In genomic region chr1:93616996-93617669, GRCh38 we compare ENCODE assay signal across 8 cellular contexts.
DNase-seq lines count a peak whose midpoint lies in the region; ATAC-seq lines count a peak whose summit lies in the region.

No MANE protein-coding gene starts in this region.

- no peak overlapping the region for H3K14ac ChIP-seq in mesenchymal stem cell (ENCODE audit: low read length in 2 of 2)

- peaks cover 42% of the 10 kb centered on the region for H3K4me1 ChIP-seq in mesenchymal stem cell (ENCODE audit: control insufficient read depth, insufficient read depth, low read depth, low read length)

- H3K9ac ChIP-seq in mesenchymal stem cell (ENCODE audit: low read length), result peak overlapping the region; percentile 80

- no peak overlapping the region for H3K4me3 ChIP-seq in mesenchymal stem cell (ENCODE audit: insufficient read depth in 1 of 2, low read depth in 1 of 2, low read length in 2 of 2)

- no peaks in the 10 kb centered on the region for H3K36me3 Mint-ChIP-seq in activated T-cell treated with anti-CD3 and anti-CD28 coated beads, Interleukin-2, amount 50 U/mL, for 72 hours (ENCODE audit: insufficient read depth in 2 of 2)

- H3K36me3 ChIP-seq in mesenchymal stem cell (ENCODE audit: control insufficient read depth in 1 of 2, insufficient read depth in 2 of 2, low read depth in 1 of 2, low read length in 2 of 2), result peaks cover 12 to 22% of the 10 kb centered on the region in 2 experiments

- peak overlapping the region; percentile 70 for H2AK5ac ChIP-seq in mesenchymal stem cell (ENCODE audit: low read length, severe bottlenecking)

- H2BK120ac ChIP-seq in mesenchymal stem cell (ENCODE audit: low read depth, low read length), result no peak overlapping the region

- H3K4me1 Mint-ChIP-seq in activated T-cell treated with anti-CD3 and anti-CD28 coated beads, Interleukin-2, amount 50 U/mL, for 72 hours (ENCODE audit: low read depth), result peaks cover 27% of the 10 kb centered on the region

- H3K4ac ChIP-seq in mesenchymal stem cell (ENCODE audit: low read depth in 1 of 2, low read length in 2 of 2), result peak overlapping the region in 1 of 2 experiments; percentile 49

- H3K9me3 Mint-ChIP-seq in activated T-cell treated with anti-CD3 and anti-CD28 coated beads, Interleukin-2, amount 50 U/mL, for 72 hours, result no peaks in the 10 kb centered on the region

- no peak overlapping the region for H2BK5ac ChIP-seq in mesenchymal stem cell (ENCODE audit: low read depth, low read length, poor library complexity, severe bottlenecking)

- H2BK12ac ChIP-seq in mesenchymal stem cell (ENCODE audit: low read length in 2 of 2), result peak overlapping the region; percentile 3 to 23

- no peak overlapping the region for H3K4me3 Mint-ChIP-seq in activated T-cell treated with anti-CD3 and anti-CD28 coated beads, Interleukin-2, amount 50 U/mL, for 72 hours

- H3K9me3 ChIP-seq in mesenchymal stem cell (ENCODE audit: control insufficient read depth, low read length), result no peaks in the 10 kb centered on the region

- peaks cover 29% of the 10 kb centered on the region for H3K27me3 Mint-ChIP-seq in activated T-cell treated with anti-CD3 and anti-CD28 coated beads, Interleukin-2, amount 50 U/mL, for 72 hours (ENCODE audit: low read depth)

- peak overlapping the region; percentile 6 to 61 for H3K18ac ChIP-seq in mesenchymal stem cell (ENCODE audit: low read depth in 1 of 2, low read length in 2 of 2)

- intact Hi-C loops in Right ventricle myocardium inferior (cut with DNase I) (loop anchor here (5.0 kb wide), 1 partner anchor 50 kb away; no protein-coding TSS in a partner anchor), cardiac septum (cut with DNase I) (no loop called here)

- peak overlapping the region; percentile 21 for H4K8ac ChIP-seq in mesenchymal stem cell (ENCODE audit: low read length)

- no peak overlapping the region for H3K23ac ChIP-seq in mesenchymal stem cell (ENCODE audit: low read length in 2 of 2)

- H3K79me1 ChIP-seq in mesenchymal stem cell (replicated peaks; ENCODE audit: low read length, poor library complexity, severe bottlenecking), result peaks cover 13% of the 10 kb centered on the region

- H3K27me3 ChIP-seq in mesenchymal stem cell (ENCODE audit: control insufficient read depth in 1 of 2, insufficient read depth in 1 of 2, low read length in 2 of 2), result no peaks in the 10 kb centered on the region

- DNase-seq in Right ventricle myocardium inferior (ENCODE audit: missing footprints), result no peak
- no peak for DNase-seq in cardiac septum (ENCODE audit: low spot score)
- DNase-seq in cerebellar cortex (ENCODE audit: low spot score), result peak; percentile 90
- DNase-seq in mesenchymal stem cell, result peak; percentile 50
- DNase-seq in activated T-cell treated with anti-CD3 and anti-CD28 coated beads, Interleukin-2, amount 50 U/mL, for 72 hours, result no peak
- DNase-seq in amniotic stem cell (lab: John Stamatoyannopoulos, UW), result no peak
- DNase-seq in NCI-H2171 (lab: John Stamatoyannopoulos, UW), result no peak

- H4K91ac ChIP-seq in mesenchymal stem cell (ENCODE audit: low read length), result peak overlapping the region; percentile 8

- H3K27ac Mint-ChIP-seq in activated T-cell treated with anti-CD3 and anti-CD28 coated beads, Interleukin-2, amount 50 U/mL, for 72 hours, result no peak overlapping the region

- peak overlapping the region; percentile 75 for H3K27ac ChIP-seq in mesenchymal stem cell (ENCODE audit: low read length, poor library complexity, severe bottlenecking)

- WGBS in mesenchymal stem cell, result 86% methylated on average over 6 of the region's 6 CpGs

- H2AFZ ChIP-seq in mesenchymal stem cell (ENCODE audit: low read depth, low read length), result no peak overlapping the region

- ATAC-seq in Right ventricle myocardium inferior, result peak; percentile 25
- no peak for ATAC-seq in HG03108 (IDR thresholded peaks at IDR 0.05; ENCODE audit: unreplicated experiment)
- ATAC-seq in activated T-cell treated with anti-CD3 and anti-CD28 coated beads, Interleukin-2, amount 50 U/mL, for 72 hours (replicated peaks in 1 of 2), result no peak

- peak overlapping the region; percentile 45 for H2BK15ac ChIP-seq in mesenchymal stem cell (ENCODE audit: low read depth, poor library complexity, severe bottlenecking)

- no peak overlapping the region for H3K4me2 ChIP-seq in mesenchymal stem cell (ENCODE audit: low read length, poor library complexity, severe bottlenecking)

Comparison
In these comparisons a context has a peak if more than half of its experiments do, and no peak if none do; other contexts are left out.
1. DNase-seq: peak in cerebellar cortex (single experiment) and mesenchymal stem cell (single experiment); none in Right ventricle myocardium inferior (single experiment), cardiac septum (single experiment), activated T-cell treated with anti-CD3 and anti-CD28 coated beads, Interleukin-2, amount 50 U/mL, for 72 hours (0 of 2), amniotic stem cell (single experiment) and NCI-H2171 (single experiment).